ENCODE assay signal across 8 cellular contexts in genomic region chr4:139030614-139031235, GRCh38. TPM values are rescaled to one million over a fixed set of nuclear protein-coding genes. Genes with fewer than 3 reads are reported as not detected.
DNase-seq lines count a peak whose midpoint lies in the region; ATAC-seq and TF ChIP-seq lines count a peak whose summit lies in the region.

No MANE protein-coding gene starts in this region.

- ATAC-seq in GM19043 (IDR thresholded peaks at IDR 0.05; ENCODE audit: low read depth, unreplicated experiment) (peak; percentile 72), HG03460 (IDR thresholded peaks at IDR 0.05; ENCODE audit: unreplicated experiment) (peak; percentile 74)
- peak; percentile 81 for ATAC-seq in activated CD8-positive, alpha-beta T cell treated with anti-CD3 and anti-CD28 coated beads for 36 hours
- peak; percentile 83 for ATAC-seq in effector memory CD8-positive, alpha-beta T cell (replicated peaks)

- H3K56ac ChIP-seq in mesendoderm (ENCODE audit: low read length), result no peak overlapping the region

- H2AK5ac ChIP-seq in mesendoderm (ENCODE audit: low read length), result no peak overlapping the region

- no peaks in the 10 kb centered on the region for H3K4me1 ChIP-seq in mesendoderm (ENCODE audit: control insufficient read depth, low read depth, low read length)

- H3K27ac ChIP-seq in mesendoderm (ENCODE audit: low read depth, low read length), result no peak overlapping the region

- H3K4me3 ChIP-seq in BJ (ENCODE audit: low read depth, low read length) (no peak overlapping the region), mesendoderm (ENCODE audit: low read length) (no peak overlapping the region)

- H4K5ac ChIP-seq in mesendoderm (ENCODE audit: low read length), result no peak overlapping the region

- no peak overlapping the region for H2BK5ac ChIP-seq in mesendoderm (ENCODE audit: low read length)

- H3K36me3 Mint-ChIP-seq in activated CD8-positive, alpha-beta T cell treated with anti-CD3 and anti-CD28 coated beads for 36 hours (ENCODE audit: low read depth), result peaks cover 11% of the 10 kb centered on the region
- H3K36me3 Mint-ChIP-seq in effector memory CD8-positive, alpha-beta T cell (ENCODE audit: insufficient read depth), result peaks cover 30% of the 10 kb centered on the region

- CTCF ChIA-PET in BJ (lab: Yijun Ruan, JAX), result interaction anchor here (0.6 to 4.6 kb wide), 28 partner anchors 8 to 763 kb away, joined by 3 to 36 read pairs (median 4); no protein-coding TSS in a partner anchor
- CTCF ChIA-PET in activated CD8-positive, alpha-beta T cell treated with anti-CD3 and anti-CD28 coated beads for 36 hours (lab: Charles Lee), result interaction anchor here (0.5 to 5.2 kb wide), 58 partner anchors 8 to 586 kb away, joined by 3 to 79 read pairs (median 5); partner anchors contain the start of genes MGARP and NOCT

- H3K23ac ChIP-seq in mesendoderm (ENCODE audit: low read length), result no peak overlapping the region

- no peak overlapping the region for H3K18ac ChIP-seq in mesendoderm (ENCODE audit: low read length)

- H3K9me3 Mint-ChIP-seq in activated CD8-positive, alpha-beta T cell treated with anti-CD3 and anti-CD28 coated beads for 36 hours, result no peaks in the 10 kb centered on the region
- H3K9me3 Mint-ChIP-seq in effector memory CD8-positive, alpha-beta T cell, result no peaks in the 10 kb centered on the region

- no peaks in the 10 kb centered on the region for H3K27me3 Mint-ChIP-seq in activated CD8-positive, alpha-beta T cell treated with anti-CD3 and anti-CD28 coated beads for 36 hours
- no peaks in the 10 kb centered on the region for H3K27me3 Mint-ChIP-seq in effector memory CD8-positive, alpha-beta T cell

- intact Hi-C loops in activated CD8-positive, alpha-beta T cell treated with anti-CD3 and anti-CD28 coated beads for 36 hours (cut with micrococcal nuclease), result loop anchor here (5.0 kb wide), 1 partner anchor 52 kb away; no protein-coding TSS in a partner anchor

- H3K79me2 ChIP-seq in mesendoderm (ENCODE audit: control insufficient read depth, insufficient read depth, low read length), result peaks cover 82% of the 10 kb centered on the region

- 0 out of 2 replicates have a peak, but pooled peaks cover 1% of the 10 kb centered on the region for H3K36me3 ChIP-seq in BJ (ENCODE audit: control insufficient read depth, insufficient read depth, low read length)
- no peaks in the 10 kb centered on the region for H3K36me3 ChIP-seq in mesendoderm (ENCODE audit: control insufficient read depth, insufficient read depth, low read length)

- WGBS in mesendoderm (ENCODE audit: extremely low coverage, insufficient coverage, low lambda C conversion rate), result no CpG with 5 or more reads among the region's 14 CpGs

- H4K8ac ChIP-seq in mesendoderm (ENCODE audit: low read depth, low read length), result no peak overlapping the region

- H3K4me1 Mint-ChIP-seq in activated CD8-positive, alpha-beta T cell treated with anti-CD3 and anti-CD28 coated beads for 36 hours (ENCODE audit: low read depth), result peaks cover 12% of the 10 kb centered on the region
- H3K4me1 Mint-ChIP-seq in effector memory CD8-positive, alpha-beta T cell (ENCODE audit: low read depth in 2 of 2), result peaks cover 8 to 9% of the 10 kb centered on the region in 2 donors

- no peak overlapping the region for H3K9ac ChIP-seq in mesendoderm (ENCODE audit: low read length)

- H3K4ac ChIP-seq in mesendoderm (ENCODE audit: low read depth, low read length), result no peak overlapping the region

- no peak overlapping the region for H3K4me2 ChIP-seq in mesendoderm (ENCODE audit: low read length)

- TF ChIP-seq CTCF in BJ (IDR thresholded peaks at IDR 0.05; ENCODE audit: insufficient read depth, low read depth, low read length), result peak; percentile 83
- TF ChIP-seq CTCF in activated CD8-positive, alpha-beta T cell treated with anti-CD3 and anti-CD28 coated beads for 36 hours (IDR thresholded peaks at IDR 0.05), result peak; percentile 71

- H3K27ac Mint-ChIP-seq in activated CD8-positive, alpha-beta T cell treated with anti-CD3 and anti-CD28 coated beads for 36 hours, result no peak overlapping the region
- H3K27ac Mint-ChIP-seq in effector memory CD8-positive, alpha-beta T cell, result no peak overlapping the region

- H2BK120ac ChIP-seq in mesendoderm (ENCODE audit: low read depth, low read length), result no peak overlapping the region

- H3K4me3 Mint-ChIP-seq in activated CD8-positive, alpha-beta T cell treated with anti-CD3 and anti-CD28 coated beads for 36 hours, result no peak overlapping the region
- no peak overlapping the region for H3K4me3 Mint-ChIP-seq in effector memory CD8-positive, alpha-beta T cell

- peaks cover 4% of the 10 kb centered on the region for H3K79me1 ChIP-seq in mesendoderm (ENCODE audit: low read length)

- no peak for DNase-seq in BJ (ENCODE audit: low read depth)
- peak; percentile 76 for DNase-seq in NCI-H748 (lab: John Stamatoyannopoulos, UW; ENCODE audit: unreplicated experiment)
- DNase-seq in activated CD8-positive, alpha-beta T cell treated with anti-CD3 and anti-CD28 coated beads for 36 hours, result peak; percentile 84
- peak; percentile 74 to 79 (median 79) for DNase-seq in effector memory CD8-positive, alpha-beta T cell
- peak; percentile 89 for DNase-seq in mesendoderm
- peak; percentile 38 to 57 for DNase-seq in stimulated activated CD8-positive, alpha-beta memory T cell treated with anti-CD3 and anti-CD28 coated beads, Interleukin-4, amount 100 ng/mL, for 1 hour (ENCODE audit: low read depth in 2 of 2, low spot score in 1 of 2)

- no peak overlapping the region for H2BK15ac ChIP-seq in mesendoderm (replicated peaks; ENCODE audit: low read depth)

- H3K27me3 ChIP-seq in BJ (ENCODE audit: control insufficient read depth, insufficient read depth, low read length), result no peaks in the 10 kb centered on the region
- no peaks in the 10 kb centered on the region for H3K27me3 ChIP-seq in mesendoderm (ENCODE audit: insufficient read depth, low read length, poor library complexity)

- POLR2A ChIA-PET in BJ (lab: Charles Lee), result interaction anchor here (0.5 to 0.6 kb wide), 3 partner anchors 70 to 265 kb away, joined by 3 read pairs; no protein-coding TSS in a partner anchor
- POLR2A ChIA-PET in activated CD8-positive, alpha-beta T cell treated with anti-CD3 and anti-CD28 coated beads for 36 hours (lab: Charles Lee), result interaction anchor here (0.8 to 1.7 kb wide), 6 partner anchors 10 to 53 kb away, joined by 3 to 7 read pairs (median 4); partner anchors contain the start of gene NOCT

RNA-seq across cellular contexts. Expression of gene NOCT, which starts 15.1 kb away (rescaled TPM):
- 4.4 and 5.6 TPM in 2 replicates for polyA plus RNA-seq in BJ (2011; rRNA removed)
- 18.3 and 20.1 TPM in 2 replicates for polyA minus RNA-seq in BJ (2011; rRNA and poly(A)+ RNA removed)
- total RNA-seq in activated CD8-positive, alpha-beta T cell treated with anti-CD3 and anti-CD28 coated beads for 36 hours, result 10 to 100 TPM; 21.5 to 24.9 TPM
- polyA plus RNA-seq in mesendoderm (2013, experiment 1 of 2), result 56.3 TPM
- 58.8 TPM for polyA plus RNA-seq in mesendoderm (2013, experiment 2 of 2)
